In genomic region chr4:73917081-73917501, GRCh38 we compare ENCODE assay signal across 9 cellular contexts.
DNase-seq lines count a peak whose midpoint lies in the region; ATAC-seq lines count a peak whose summit lies in the region.
"Had no signal": no experiment of that assay in that cellular context is flagged by ENCODE, and none has a peak within 500 bp of the region (broad histone marks: within the 10 kb centered on the region; RNA-seq: fewer than 3 reads in every experiment).

No MANE protein-coding gene starts in this region.

- H2AFZ ChIP-seq in ACC112 (ENCODE audit: low read length, unreplicated experiment): no peak overlapping the region

- no peak overlapping the region for H3K4me3 ChIP-seq in ACC112 (ENCODE audit: low read depth, low read length)
- H3K4me3 ChIP-seq: pancreas had no signal

- H3K27ac ChIP-seq in ACC112 (ENCODE audit: low read depth, low read length): peak overlapping the region; percentile 67
- H3K27ac ChIP-seq: pancreas had no signal

- peaks cover 37% of the 10 kb centered on the region for H3K4me1 ChIP-seq in ACC112 (ENCODE audit: control insufficient read depth, insufficient read depth, low read length, unreplicated experiment)
- H3K4me1 ChIP-seq: pancreas had no signal

- ATAC-seq in HG03469 (IDR thresholded peaks at IDR 0.05; ENCODE audit: unreplicated experiment): no peak
- no peak for ATAC-seq in GM19395 (IDR thresholded peaks at IDR 0.05; ENCODE audit: unreplicated experiment)

- no peaks in the 10 kb centered on the region for H3K27me3 ChIP-seq in ACC112 (ENCODE audit: insufficient read depth, low read length)

- H3K79me2 ChIP-seq in ACC112 (ENCODE audit: control insufficient read depth, insufficient read depth, low read length, unreplicated experiment): no peaks in the 10 kb centered on the region

- DNase-seq in HPDE6-E6E7 (ENCODE audit: extremely low spot score) (peak; percentile 46), brain pericyte (ENCODE audit: low read depth, low spot score) (peak; percentile 72), kidney tubule cell (ENCODE audit: low spot score) (peak; percentile 94), NCI-H2196 (lab: John Stamatoyannopoulos, UW; ENCODE audit: unreplicated experiment) (no peak), 8988T (no peak)
- DNase-seq: pancreas had no signal

- no peaks in the 10 kb centered on the region for H3K36me3 ChIP-seq in ACC112 (ENCODE audit: insufficient read depth, low read length)
- H3K36me3 ChIP-seq: pancreas had no signal

Comparison
In these comparisons a context has a peak if more than half of its experiments do, and no peak if none do; other contexts are left out.
1. DNase-seq: peak in HPDE6-E6E7 (single experiment), brain pericyte (single experiment) and kidney tubule cell (single experiment); none in NCI-H2196 (single experiment) and 8988T (single experiment).